Comparison of ENCODE assay signal across 1 cellular context in genomic region chr9:137242329-137243204, GRCh38.
TF ChIP-seq lines count a peak whose summit lies in the region.

No MANE protein-coding gene starts in this region.

TF ChIP-seq in GM23338, 12 proteins besides CTCF, POLR2A, EP300 and RAD21 (continued from another document):
- TF ChIP-seq, protein P1, sequence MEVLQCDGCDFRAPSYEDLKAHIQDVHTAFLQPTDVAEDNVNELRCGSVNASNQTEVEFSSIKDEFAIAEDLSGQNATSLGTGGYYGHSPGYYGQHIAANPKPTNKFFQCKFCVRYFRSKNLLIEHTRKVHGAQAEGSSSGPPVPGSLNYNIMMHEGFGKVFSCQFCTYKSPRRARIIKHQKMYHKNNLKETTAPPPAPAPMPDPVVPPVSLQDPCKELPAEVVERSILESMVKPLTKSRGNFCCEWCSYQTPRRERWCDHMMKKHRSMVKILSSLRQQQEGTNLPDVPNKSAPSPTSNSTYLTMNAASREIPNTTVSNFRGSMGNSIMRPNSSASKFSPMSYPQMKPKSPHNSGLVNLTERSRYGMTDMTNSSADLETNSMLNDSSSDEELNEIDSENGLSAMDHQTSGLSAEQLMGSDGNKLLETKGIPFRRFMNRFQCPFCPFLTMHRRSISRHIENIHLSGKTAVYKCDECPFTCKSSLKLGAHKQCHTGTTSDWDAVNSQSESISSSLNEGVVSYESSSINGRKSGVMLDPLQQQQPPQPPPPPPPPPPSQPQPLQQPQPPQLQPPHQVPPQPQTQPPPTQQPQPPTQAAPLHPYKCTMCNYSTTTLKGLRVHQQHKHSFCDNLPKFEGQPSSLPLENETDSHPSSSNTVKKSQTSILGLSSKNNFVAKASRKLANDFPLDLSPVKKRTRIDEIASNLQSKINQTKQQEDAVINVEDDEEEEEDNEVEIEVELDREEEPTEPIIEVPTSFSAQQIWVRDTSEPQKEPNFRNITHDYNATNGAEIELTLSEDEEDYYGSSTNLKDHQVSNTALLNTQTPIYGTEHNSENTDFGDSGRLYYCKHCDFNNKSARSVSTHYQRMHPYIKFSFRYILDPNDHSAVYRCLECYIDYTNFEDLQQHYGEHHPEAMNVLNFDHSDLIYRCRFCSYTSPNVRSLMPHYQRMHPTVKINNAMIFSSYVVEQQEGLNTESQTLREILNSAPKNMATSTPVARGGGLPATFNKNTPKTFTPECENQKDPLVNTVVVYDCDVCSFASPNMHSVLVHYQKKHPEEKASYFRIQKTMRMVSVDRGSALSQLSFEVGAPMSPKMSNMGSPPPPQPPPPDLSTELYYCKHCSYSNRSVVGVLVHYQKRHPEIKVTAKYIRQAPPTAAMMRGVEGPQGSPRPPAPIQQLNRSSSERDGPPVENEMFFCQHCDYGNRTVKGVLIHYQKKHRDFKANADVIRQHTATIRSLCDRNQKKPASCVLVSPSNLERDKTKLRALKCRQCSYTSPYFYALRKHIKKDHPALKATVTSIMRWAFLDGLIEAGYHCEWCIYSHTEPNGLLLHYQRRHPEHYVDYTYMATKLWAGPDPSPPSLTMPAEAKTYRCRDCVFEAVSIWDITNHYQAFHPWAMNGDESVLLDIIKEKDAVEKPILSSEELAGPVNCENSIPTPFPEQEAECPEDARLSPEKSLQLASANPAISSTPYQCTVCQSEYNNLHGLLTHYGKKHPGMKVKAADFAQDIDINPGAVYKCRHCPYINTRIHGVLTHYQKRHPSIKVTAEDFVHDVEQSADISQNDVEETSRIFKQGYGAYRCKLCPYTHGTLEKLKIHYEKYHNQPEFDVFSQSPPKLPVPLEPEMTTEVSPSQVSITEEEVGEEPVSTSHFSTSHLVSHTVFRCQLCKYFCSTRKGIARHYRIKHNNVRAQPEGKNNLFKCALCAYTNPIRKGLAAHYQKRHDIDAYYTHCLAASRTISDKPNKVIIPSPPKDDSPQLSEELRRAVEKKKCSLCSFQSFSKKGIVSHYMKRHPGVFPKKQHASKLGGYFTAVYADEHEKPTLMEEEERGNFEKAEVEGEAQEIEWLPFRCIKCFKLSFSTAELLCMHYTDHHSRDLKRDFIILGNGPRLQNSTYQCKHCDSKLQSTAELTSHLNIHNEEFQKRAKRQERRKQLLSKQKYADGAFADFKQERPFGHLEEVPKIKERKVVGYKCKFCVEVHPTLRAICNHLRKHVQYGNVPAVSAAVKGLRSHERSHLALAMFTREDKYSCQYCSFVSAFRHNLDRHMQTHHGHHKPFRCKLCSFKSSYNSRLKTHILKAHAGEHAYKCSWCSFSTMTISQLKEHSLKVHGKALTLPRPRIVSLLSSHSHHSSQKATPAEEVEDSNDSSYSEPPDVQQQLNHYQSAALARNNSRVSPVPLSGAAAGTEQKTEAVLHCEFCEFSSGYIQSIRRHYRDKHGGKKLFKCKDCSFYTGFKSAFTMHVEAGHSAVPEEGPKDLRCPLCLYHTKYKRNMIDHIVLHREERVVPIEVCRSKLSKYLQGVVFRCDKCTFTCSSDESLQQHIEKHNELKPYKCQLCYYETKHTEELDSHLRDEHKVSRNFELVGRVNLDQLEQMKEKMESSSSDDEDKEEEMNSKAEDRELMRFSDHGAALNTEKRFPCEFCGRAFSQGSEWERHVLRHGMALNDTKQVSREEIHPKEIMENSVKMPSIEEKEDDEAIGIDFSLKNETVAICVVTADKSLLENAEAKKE (CRISPR knock-in tag; IDR thresholded peaks at IDR 0.05): no peak
- TF ChIP-seq NANOG (IDR thresholded peaks at IDR 0.05; ENCODE audit: borderline replicate concordance): no peak
TF ChIP-seq in GM23338: peak in this region for 0.
